8 cellular contexts compared by ENCODE assay signal in the genomic region with DNA sequence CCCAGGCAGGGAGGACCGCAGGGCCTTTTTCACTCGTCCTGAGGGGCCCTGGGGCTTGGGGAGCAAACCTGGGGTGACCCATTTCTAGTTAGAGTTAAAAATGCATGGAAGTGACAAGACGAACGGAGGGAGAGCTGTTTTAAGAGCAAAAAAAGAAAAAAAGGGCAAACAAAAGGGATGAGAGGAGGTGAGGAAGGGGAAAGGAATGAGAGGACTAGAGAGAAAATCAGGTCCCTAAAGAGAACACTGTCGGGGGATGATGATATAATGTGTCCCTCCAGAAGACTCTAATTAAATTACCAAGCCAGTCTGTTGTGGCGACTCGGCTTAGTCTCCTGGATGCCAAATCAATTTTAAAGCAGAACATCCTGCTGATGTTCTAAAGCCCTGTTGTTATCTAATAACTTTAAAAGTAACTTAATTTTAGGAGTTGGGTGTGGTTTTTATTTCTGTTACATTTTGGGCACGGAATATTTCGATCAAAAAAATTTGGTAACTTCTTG. TPM values are rescaled to one million over a fixed set of nuclear protein-coding genes. Genes with fewer than 3 reads are reported as not detected.
DNase-seq lines count a peak whose midpoint lies in the region; ATAC-seq and TF ChIP-seq lines count a peak whose summit lies in the region.

No MANE protein-coding gene starts in this region.

- H3K27ac ChIP-seq in heart right ventricle = peak overlapping the region; percentile 91 to 99 (median 94)
- peak overlapping the region; percentile 95 to 96 (median 95) for H3K27ac ChIP-seq in right lobe of liver
- H3K27ac ChIP-seq in upper lobe of left lung = peak overlapping the region; percentile 90 to 98 (median 96)

- H3K36me3 Mint-ChIP-seq in activated naive CD8-positive, alpha-beta T cell treated with anti-CD3 and anti-CD28 coated beads, Interleukin-2, amount 10 ng/mL, durations not matched to agents 7 days and 5 days = peaks cover 14% of the 10 kb centered on the region

- peak overlapping the region; percentile 80 for H3K27ac Mint-ChIP-seq in activated naive CD8-positive, alpha-beta T cell treated with anti-CD3 and anti-CD28 coated beads, Interleukin-2, amount 10 ng/mL, durations not matched to agents 7 days and 5 days

- H3K9me3 Mint-ChIP-seq in activated naive CD8-positive, alpha-beta T cell treated with anti-CD3 and anti-CD28 coated beads, Interleukin-2, amount 10 ng/mL, durations not matched to agents 7 days and 5 days = peaks cover 4% of the 10 kb centered on the region

- no peak for TF ChIP-seq POLR2A in right lobe of liver (IDR thresholded peaks at IDR 0.05)
- TF ChIP-seq POLR2A in upper lobe of left lung (IDR thresholded peaks at IDR 0.05) = no peak

- TF ChIP-seq CTCF in heart right ventricle (IDR thresholded peaks at IDR 0.05) (no peak), right lobe of liver (IDR thresholded peaks at IDR 0.05) (no peak), upper lobe of left lung (IDR thresholded peaks at IDR 0.05) (no peak)

- peak overlapping the region; percentile 67 to 98 (median 90) for H3K4me3 ChIP-seq in heart right ventricle
- H3K4me3 ChIP-seq in right lobe of liver = peak overlapping the region; percentile 74 to 80 (median 77)
- H3K4me3 ChIP-seq in upper lobe of left lung = peak overlapping the region; percentile 38 to 86 (median 71)

- H3K27me3 Mint-ChIP-seq in activated naive CD8-positive, alpha-beta T cell treated with anti-CD3 and anti-CD28 coated beads, Interleukin-2, amount 10 ng/mL, durations not matched to agents 7 days and 5 days = no peaks in the 10 kb centered on the region

- H3K27me3 ChIP-seq in heart right ventricle = no peaks in the 10 kb centered on the region
- no peaks in the 10 kb centered on the region for H3K27me3 ChIP-seq in right lobe of liver
- H3K27me3 ChIP-seq in upper lobe of left lung = no peaks in the 10 kb centered on the region

- peak in 1 of 8 donors; percentile 17 for ATAC-seq in heart right ventricle
- ATAC-seq in left ventricle myocardium superior = no peak
- no peak for ATAC-seq in activated naive CD8-positive, alpha-beta T cell treated with anti-CD3 and anti-CD28 coated beads, Interleukin-2, amount 10 ng/mL, durations not matched to agents 7 days and 5 days (ENCODE audit: low read depth)
- ATAC-seq in right lobe of liver = no peak
- ATAC-seq in upper lobe of left lung (ENCODE audit: low FRiP score in 2 of 2) = no peak
- ATAC-seq in esophagus mucosa = no peak

- 3% methylated on average over 9 of the region's 9 CpGs for WGBS in heart right ventricle, 2 donors
- WGBS in right lobe of liver (ENCODE audit: insufficient coverage, low coverage, low lambda C conversion rate, missing lambda C conversion rate) = 2% methylated on average over 9 of the region's 9 CpGs
- WGBS in upper lobe of left lung, 2 donors = 7 to 8% methylated on average over 9 of the region's 9 CpGs

- TF ChIP-seq EP300 in upper lobe of left lung (IDR thresholded peaks at IDR 0.05) = no peak

- intact Hi-C loops in heart right ventricle (cut with DNase I) (loop anchor here in 6 of 10 donors (2.0 to 10.0 kb wide), 8 partner anchors 40 to 508 kb away; partner anchors contain the start of gene ARID2 (in 1 of the 6)), left ventricle myocardium superior (cut with micrococcal nuclease) (no loop called here), right lobe of liver (cut with DNase I) (no loop called here)

- peak overlapping the region; percentile 91 for H3K4me3 Mint-ChIP-seq in activated naive CD8-positive, alpha-beta T cell treated with anti-CD3 and anti-CD28 coated beads, Interleukin-2, amount 10 ng/mL, durations not matched to agents 7 days and 5 days

- H3K9me3 ChIP-seq in heart right ventricle = no peaks in the 10 kb centered on the region
- no peaks in the 10 kb centered on the region for H3K9me3 ChIP-seq in right lobe of liver
- no peaks in the 10 kb centered on the region for H3K9me3 ChIP-seq in upper lobe of left lung

- H3K4me1 ChIP-seq in heart right ventricle (peaks cover 0 to 49% (median 33%) of the 10 kb centered on the region in 9 donors), right lobe of liver (peaks cover 0 to 37% (median 14%) of the 10 kb centered on the region in 4 donors), upper lobe of left lung (peaks cover 12 to 37% (median 15%) of the 10 kb centered on the region in 4 donors)

- peaks cover 43% of the 10 kb centered on the region for H3K4me1 Mint-ChIP-seq in activated naive CD8-positive, alpha-beta T cell treated with anti-CD3 and anti-CD28 coated beads, Interleukin-2, amount 10 ng/mL, durations not matched to agents 7 days and 5 days

- DNase-seq in heart right ventricle = no peak
- DNase-seq in left ventricle myocardium superior = no peak
- DNase-seq in activated naive CD8-positive, alpha-beta T cell treated with anti-CD3 and anti-CD28 coated beads, Interleukin-2, amount 10 ng/mL, durations not matched to agents 7 days and 5 days = no peak
- no peak for DNase-seq in right lobe of liver
- DNase-seq in upper lobe of left lung = no peak
- DNase-seq in kidney glomerular epithelial cell (lab: John Stamatoyannopoulos, UW) = no peak
- no peak for DNase-seq in NK-92 (lab: John Stamatoyannopoulos, UW; ENCODE audit: unreplicated experiment)

- POLR2A ChIA-PET in activated naive CD8-positive, alpha-beta T cell treated with anti-CD3 and anti-CD28 coated beads, Interleukin-2, amount 10 ng/mL, durations not matched to agents 7 days and 5 days (lab: Charles Lee) = interaction anchor here (2.2 to 3.1 kb wide), 2 partner anchors 11 to 510 kb away, joined by 7 to 13 read pairs; no protein-coding TSS in a partner anchor

- H3K36me3 ChIP-seq in heart right ventricle = no peaks in the 10 kb centered on the region
- H3K36me3 ChIP-seq in right lobe of liver = no peaks in the 10 kb centered on the region
- no peaks in the 10 kb centered on the region for H3K36me3 ChIP-seq in upper lobe of left lung

RNA-seq across cellular contexts. Expression of gene ANO6, which starts 1.1 kb away (rescaled TPM):
- total RNA-seq in heart right ventricle = 10 to 100 TPM; 35.8 to 52.2 (median 41.9) TPM
- polyA plus RNA-seq in heart right ventricle = 10 to 100 TPM in 1 of 2 donors, 1 to 10 TPM in 1; 8.9 to 12.7 TPM
- total RNA-seq in left ventricle myocardium superior = 44.9 TPM
- 10 to 100 TPM; 23.1 to 24.4 TPM for total RNA-seq in activated naive CD8-positive, alpha-beta T cell treated with anti-CD3 and anti-CD28 coated beads, Interleukin-2, amount 10 ng/mL, durations not matched to agents 7 days and 5 days
- total RNA-seq in right lobe of liver = 10 to 100 TPM; 41.8 to 78.5 (median 48.9) TPM
- total RNA-seq in upper lobe of left lung = 10 to 100 TPM; 26.2 to 83.7 (median 57.9) TPM
- total RNA-seq in esophagus mucosa = 13.2 TPM

Comparison
In these comparisons a context has a peak if more than half of its experiments do, and no peak if none do; other contexts are left out.
1. intact Hi-C loops: an anchor here in heart right ventricle (2.0 to 10.0 kb wide); none called in left ventricle myocardium superior and right lobe of liver.